In the genomic region with DNA sequence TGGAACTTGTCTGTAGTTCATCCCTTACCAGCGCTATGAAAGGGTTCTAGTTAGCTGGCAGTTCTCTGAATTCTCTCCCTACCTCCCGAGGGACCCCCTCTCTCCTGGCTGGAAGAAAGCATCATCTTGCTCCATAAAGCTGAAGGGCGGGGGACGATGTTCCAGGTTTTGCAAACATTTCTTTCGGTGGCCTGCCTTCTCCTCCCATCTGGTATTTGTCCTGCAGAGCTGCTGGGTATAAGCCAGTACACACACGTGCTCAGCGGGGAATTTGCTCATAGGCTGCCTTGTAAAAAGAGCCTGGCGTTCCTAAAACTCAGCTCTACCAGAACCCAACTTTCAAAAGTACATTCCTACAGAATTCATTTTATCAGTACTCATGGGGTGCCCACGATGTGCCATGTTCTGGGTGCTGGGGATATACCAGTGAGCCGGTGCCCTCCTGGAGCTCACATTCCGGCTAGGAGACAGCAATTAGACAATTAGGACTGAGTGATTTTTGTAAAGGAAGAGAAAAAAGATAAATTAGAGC, we compare ENCODE assay signal across 8 cellular contexts. TPM values are rescaled to one million over a fixed set of nuclear protein-coding genes. Genes with fewer than 3 reads are reported as not detected.
A peak's percentile ranks its signal among the peaks of the same experiment; 100 is the strongest.
DNase-seq lines count a peak whose midpoint lies in the region; ATAC-seq lines count a peak whose summit lies in the region.

No MANE protein-coding gene starts in this region.

- H3K27me3 ChIP-seq in CD8-positive, alpha-beta memory T cell (ENCODE audit: insufficient read depth, low read length, poor library complexity, severe bottlenecking), result no peaks in the 10 kb centered on the region
- H3K27me3 ChIP-seq in Karpas-422 (ENCODE audit: low read length), result no peaks in the 10 kb centered on the region

- H3K4me3 Mint-ChIP-seq in CD8-positive, alpha-beta memory T cell, result peak overlapping the region; percentile 92 to 99 (median 95)
- peak overlapping the region; percentile 76 for H3K4me3 Mint-ChIP-seq in activated T-helper 17 cell treated with anti-CD3 and anti-CD28 coated beads, Interleukin-2, amount 50 U/mL, for 72 hours

- H3K27ac ChIP-seq in CD8-positive, alpha-beta memory T cell (ENCODE audit: low read depth, low read length), result peak overlapping the region; percentile 73
- peak overlapping the region; percentile 54 for H3K27ac ChIP-seq in Karpas-422 (ENCODE audit: low read length)

- POLR2A ChIA-PET in CD8-positive, alpha-beta memory T cell (lab: Charles Lee), result interaction anchor here (0.9 to 2.2 kb wide), 7 partner anchors 13 to 259 kb away, joined by 3 to 13 read pairs (median 4); partner anchors contain the start of genes CDR2L, HID1 and MIF4GD

- H3K27me3 Mint-ChIP-seq in CD8-positive, alpha-beta memory T cell, result peaks cover 0 to under 1% of the 10 kb centered on the region in 2 donors
- H3K27me3 Mint-ChIP-seq in activated T-helper 17 cell treated with anti-CD3 and anti-CD28 coated beads, Interleukin-2, amount 50 U/mL, for 72 hours, result no peaks in the 10 kb centered on the region

- H3K9me3 Mint-ChIP-seq in CD8-positive, alpha-beta memory T cell, result no peaks in the 10 kb centered on the region
- H3K9me3 Mint-ChIP-seq in activated T-helper 17 cell treated with anti-CD3 and anti-CD28 coated beads, Interleukin-2, amount 50 U/mL, for 72 hours, result no peaks in the 10 kb centered on the region

- H3K9me3 ChIP-seq in CD8-positive, alpha-beta memory T cell (ENCODE audit: low read length), result no peaks in the 10 kb centered on the region
- no peaks in the 10 kb centered on the region for H3K9me3 ChIP-seq in Karpas-422 (ENCODE audit: low read length)

- DNase-seq in CD8-positive, alpha-beta memory T cell, result no peak
- no peak for DNase-seq in Karpas-422
- peak; percentile 61 for DNase-seq in globus pallidus (ENCODE audit: low spot score)
- peak; percentile 31 for DNase-seq in non-pigmented ciliary epithelial cell (ENCODE audit: low read depth)
- DNase-seq in activated gamma-delta T cell treated with Interleukin-2 at 50 U/mL for 16 hours, result no peak

- peaks cover 4% of the 10 kb centered on the region for H3K36me3 ChIP-seq in CD8-positive, alpha-beta memory T cell (ENCODE audit: insufficient read depth, low read length)
- 0 out of 2 replicates have a peak, but pooled peaks cover 5% of the 10 kb centered on the region for H3K36me3 ChIP-seq in Karpas-422 (ENCODE audit: insufficient read depth, low read length)

- CTCF ChIA-PET in CD8-positive, alpha-beta memory T cell (lab: Charles Lee), result interaction anchor here (0.9 to 4.0 kb wide), 21 partner anchors 11 to 190 kb away, joined by 3 to 48 read pairs (median 5); partner anchors contain the start of genes CDR2L and HID1

- H3K9me2 ChIP-seq in Karpas-422 (replicated peaks; ENCODE audit: insufficient read depth, low read length), result no peaks in the 10 kb centered on the region

- H2AFZ ChIP-seq in Karpas-422 (ENCODE audit: low read length), result peak overlapping the region; percentile 96

- no peaks in the 10 kb centered on the region for H4K20me1 ChIP-seq in Karpas-422 (ENCODE audit: insufficient read depth, low read depth, low read length)

- peaks cover 0 to 24% (median 9%) of the 10 kb centered on the region in 3 donors for H3K36me3 Mint-ChIP-seq in CD8-positive, alpha-beta memory T cell
- H3K36me3 Mint-ChIP-seq in activated T-helper 17 cell treated with anti-CD3 and anti-CD28 coated beads, Interleukin-2, amount 50 U/mL, for 72 hours (ENCODE audit: low read depth), result peaks cover 21% of the 10 kb centered on the region

- H3K4me3 ChIP-seq in CD8-positive, alpha-beta memory T cell (ENCODE audit: low read length), result peak overlapping the region; percentile 90
- H3K4me3 ChIP-seq in Karpas-422 (ENCODE audit: low read length), result peak overlapping the region; percentile 76

- peaks cover 15% of the 10 kb centered on the region for H3K4me1 ChIP-seq in CD8-positive, alpha-beta memory T cell (ENCODE audit: insufficient read depth, low read length)
- peaks cover 18% of the 10 kb centered on the region for H3K4me1 ChIP-seq in Karpas-422 (ENCODE audit: low read length)

- H3K9ac ChIP-seq in Karpas-422 (ENCODE audit: low read length), result peak overlapping the region; percentile 78

- peak overlapping the region; percentile 82 for H3K4me2 ChIP-seq in Karpas-422 (ENCODE audit: low read depth, low read length, poor library complexity, severe bottlenecking)

- no peak for ATAC-seq in activated T-helper 17 cell treated with anti-CD3 and anti-CD28 coated beads, Interleukin-2, amount 50 U/mL, for 72 hours (replicated peaks)
- ATAC-seq in HG02678 (IDR thresholded peaks at IDR 0.05; ENCODE audit: unreplicated experiment) (no peak), GM19463 (IDR thresholded peaks at IDR 0.05; ENCODE audit: unreplicated experiment) (no peak)

- peak overlapping the region in 7 of 8 donors; percentile 83 to 96 (median 90) for H3K27ac Mint-ChIP-seq in CD8-positive, alpha-beta memory T cell
- peak overlapping the region; percentile 94 for H3K27ac Mint-ChIP-seq in activated T-helper 17 cell treated with anti-CD3 and anti-CD28 coated beads, Interleukin-2, amount 50 U/mL, for 72 hours

- peaks cover 25% of the 10 kb centered on the region for H3K79me2 ChIP-seq in Karpas-422 (ENCODE audit: low read length)

- H3K4me1 Mint-ChIP-seq in CD8-positive, alpha-beta memory T cell, result peaks cover 28 to 43% (median 35%) of the 10 kb centered on the region in 3 donors
- peaks cover 30% of the 10 kb centered on the region for H3K4me1 Mint-ChIP-seq in activated T-helper 17 cell treated with anti-CD3 and anti-CD28 coated beads, Interleukin-2, amount 50 U/mL, for 72 hours

RNA-seq across cellular contexts. Expression of gene MRPL58, which starts 0.6 kb away (rescaled TPM):
- total RNA-seq in CD8-positive, alpha-beta memory T cell, result 10 to 100 TPM; 65.5 to 68.8 TPM
- polyA plus RNA-seq in CD8-positive, alpha-beta memory T cell, result 48.0 TPM
- 33.8 and 34.6 TPM in 2 replicates for total RNA-seq in Karpas-422 (2014; rRNA removed; shearing (Covaris generic); ENCODE audit: low replicate concordance)
- total RNA-seq in activated T-helper 17 cell treated with anti-CD3 and anti-CD28 coated beads, Interleukin-2, amount 50 U/mL, for 72 hours, result 10 to 100 TPM; 25.4 to 48.2 TPM

RNA-seq across cellular contexts. Expression of gene CDR2L, which starts 24.4 kb away (rescaled TPM):
- total RNA-seq in CD8-positive, alpha-beta memory T cell, result 1 to 10 TPM; 1.5 to 1.7 TPM
- polyA plus RNA-seq in CD8-positive, alpha-beta memory T cell, result 0.06 TPM
- not detected in 2 replicates for total RNA-seq in Karpas-422 (2014; rRNA removed; shearing (Covaris generic); ENCODE audit: low replicate concordance)
- 1 to 10 TPM in 1 of 2 donors, under 1 TPM in 1; 0.56 to 1.2 TPM for total RNA-seq in activated T-helper 17 cell treated with anti-CD3 and anti-CD28 coated beads, Interleukin-2, amount 50 U/mL, for 72 hours

RNA-seq across cellular contexts. Expression of gene ATP5PD, which starts 34.9 kb away (rescaled TPM):
- total RNA-seq in CD8-positive, alpha-beta memory T cell, result 100 to 1,000 TPM; 179 to 198 TPM
- 345 TPM for polyA plus RNA-seq in CD8-positive, alpha-beta memory T cell
- 186 and 187 TPM in 2 replicates for total RNA-seq in Karpas-422 (2014; rRNA removed; shearing (Covaris generic); ENCODE audit: low replicate concordance)
- 100 to 1,000 TPM; 164 to 216 TPM for total RNA-seq in activated T-helper 17 cell treated with anti-CD3 and anti-CD28 coated beads, Interleukin-2, amount 50 U/mL, for 72 hours

RNA-seq across cellular contexts. Expression of gene KCTD2, which starts 35.2 kb away (rescaled TPM):
- total RNA-seq in CD8-positive, alpha-beta memory T cell, result 10 to 100 TPM; 22.2 to 23.8 TPM
- 8.0 TPM for polyA plus RNA-seq in CD8-positive, alpha-beta memory T cell
- total RNA-seq in Karpas-422 (2014; rRNA removed; shearing (Covaris generic); ENCODE audit: low replicate concordance), result 21.0 and 24.7 TPM in 2 replicates
- total RNA-seq in activated T-helper 17 cell treated with anti-CD3 and anti-CD28 coated beads, Interleukin-2, amount 50 U/mL, for 72 hours, result 10 to 100 TPM; 21.3 to 22.1 TPM

RNA-seq across cellular contexts. Expression of gene HID1, which starts 39.3 kb away (rescaled TPM):
- total RNA-seq in CD8-positive, alpha-beta memory T cell, result 1 to 10 TPM in 1 of 2 experiments, under 1 TPM in 1; 0.91 to 2.3 TPM
- 5.2 TPM for polyA plus RNA-seq in CD8-positive, alpha-beta memory T cell
- 0.65 TPM in 1 of 2 replicates, not detected in the other for total RNA-seq in Karpas-422 (2014; rRNA removed; shearing (Covaris generic); ENCODE audit: low replicate concordance)
- 1 to 10 TPM; 1.2 to 2.8 TPM for total RNA-seq in activated T-helper 17 cell treated with anti-CD3 and anti-CD28 coated beads, Interleukin-2, amount 50 U/mL, for 72 hours

Comparison
In these comparisons a context has a peak if more than half of its experiments do, and no peak if none do; other contexts are left out.
1. DNase-seq: peak in globus pallidus (single experiment) and non-pigmented ciliary epithelial cell (single experiment); none in CD8-positive, alpha-beta memory T cell (0 of 5), Karpas-422 (single experiment) and activated gamma-delta T cell treated with Interleukin-2 at 50 U/mL for 16 hours (single experiment).